In the genomic region with DNA sequence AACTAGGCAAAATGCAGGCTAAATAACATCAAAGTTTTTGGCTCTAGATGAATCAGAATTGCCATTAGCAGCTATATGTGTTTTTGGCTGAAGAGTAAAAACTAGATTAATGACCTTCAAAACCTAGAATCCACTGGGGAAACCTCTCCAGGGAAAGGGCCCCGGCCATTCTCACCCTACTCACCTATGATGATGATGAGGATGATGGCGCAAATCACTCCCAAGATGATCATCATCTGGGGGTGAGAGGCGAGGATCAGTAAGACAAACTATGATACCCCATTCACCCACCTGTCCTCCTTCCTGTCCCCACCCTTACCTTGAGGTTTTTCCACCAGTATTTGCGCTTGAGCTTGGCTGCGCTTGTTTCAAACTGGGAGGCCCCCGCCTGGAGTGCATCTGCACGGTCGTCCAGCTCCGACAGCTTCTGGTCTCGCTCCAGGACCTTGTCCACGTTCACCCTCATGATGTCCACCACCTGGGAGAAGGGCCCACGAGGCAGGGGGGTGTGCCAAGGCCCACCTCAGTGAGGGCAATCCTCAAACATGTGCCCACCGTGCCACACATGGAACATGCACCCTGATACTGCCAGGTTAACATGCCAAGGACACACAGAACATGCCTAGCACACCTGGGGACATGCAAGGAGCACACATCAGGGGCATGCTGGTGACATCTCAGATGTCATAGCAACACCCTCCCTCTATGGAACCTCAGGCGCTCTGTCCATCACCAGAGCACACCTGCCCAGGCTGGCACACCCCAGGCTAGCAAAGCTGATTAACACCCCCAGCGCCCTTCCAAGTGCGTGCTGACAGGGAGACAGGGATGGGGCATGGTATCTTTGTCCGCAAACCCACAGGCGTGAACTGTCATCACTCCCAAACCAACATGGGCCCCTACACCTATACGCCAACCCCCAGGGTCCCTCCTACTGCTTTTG, we compare ENCODE assay signal across 6 cellular contexts. TPM values are rescaled to one million over a fixed set of nuclear protein-coding genes. Genes with fewer than 3 reads are reported as not detected.
DNase-seq lines count a peak whose midpoint lies in the region; TF ChIP-seq lines count a peak whose summit lies in the region.

No MANE protein-coding gene starts in this region.

- no peak for TF ChIP-seq CTCF in GM12864 (IDR thresholded peaks at IDR 0.05; ENCODE audit: low read depth, low read length, missing control alignments)

- H3K27ac ChIP-seq in angular gyrus (ENCODE audit: low read depth, low read length) (peak overlapping the region; percentile 99), muscle layer of duodenum (ENCODE audit: low read length) (peak overlapping the region; percentile 86)

- peaks cover 20 to 55% of the 10 kb centered on the region in 2 donors for H3K4me1 ChIP-seq in muscle layer of duodenum (ENCODE audit: control insufficient read depth in 1 of 2, insufficient read depth in 2 of 2, low read length in 2 of 2)

- H3K4me3 ChIP-seq in GM12864 (ENCODE audit: low read depth, low read length): peak overlapping the region; percentile 97
- peak overlapping the region; percentile 82 to 91 for H3K4me3 ChIP-seq in muscle layer of duodenum (ENCODE audit: low read depth in 1 of 2, low read length in 2 of 2)

- no peaks in the 10 kb centered on the region for H3K27me3 ChIP-seq in muscle layer of duodenum (ENCODE audit: low read depth, low read length)

- peaks cover 15 to 27% of the 10 kb centered on the region in 2 donors for H3K36me3 ChIP-seq in muscle layer of duodenum (ENCODE audit: control insufficient read depth in 1 of 2, insufficient read depth in 2 of 2, low read length in 2 of 2)

- no peaks in the 10 kb centered on the region for H3K9me3 ChIP-seq in muscle layer of duodenum (ENCODE audit: control insufficient read depth in 1 of 2, low read length in 2 of 2)

- DNase-seq in GM12864 (ENCODE audit: low read depth) (no peak), cerebellum (ENCODE audit: low spot score) (no peak)
- DNase-seq in stimulated activated CD4-positive, alpha-beta T cell treated with anti-CD3 and anti-CD28 coated beads, Interleukin-4, amount 100 ng/mL, for 24 hours: no peak
- DNase-seq in activated effector memory CD4-positive, alpha-beta T cell treated with Interleukin-2 at 50 U/mL for 16 hours: no peak

RNA-seq across cellular contexts. Expression of a gene that starts 1.2 kb away (rescaled TPM):
- 29.9 TPM for total RNA-seq in cerebellum

RNA-seq across cellular contexts. Expression of a gene that starts 9.4 kb away (rescaled TPM):
- 7.7 TPM for total RNA-seq in cerebellum

RNA-seq across cellular contexts. Expression of a gene that starts 14.6 kb away (rescaled TPM):
- total RNA-seq in cerebellum: 28.3 TPM

RNA-seq across cellular contexts. Expression of a gene that starts 28.4 kb away (rescaled TPM):
- 3.1 TPM for total RNA-seq in cerebellum

RNA-seq across cellular contexts. Expression of a gene that starts 37.7 kb away (rescaled TPM):
- 0.73 TPM for total RNA-seq in cerebellum
